ENCODE assay signal across 13 cellular contexts in the genomic region with DNA sequence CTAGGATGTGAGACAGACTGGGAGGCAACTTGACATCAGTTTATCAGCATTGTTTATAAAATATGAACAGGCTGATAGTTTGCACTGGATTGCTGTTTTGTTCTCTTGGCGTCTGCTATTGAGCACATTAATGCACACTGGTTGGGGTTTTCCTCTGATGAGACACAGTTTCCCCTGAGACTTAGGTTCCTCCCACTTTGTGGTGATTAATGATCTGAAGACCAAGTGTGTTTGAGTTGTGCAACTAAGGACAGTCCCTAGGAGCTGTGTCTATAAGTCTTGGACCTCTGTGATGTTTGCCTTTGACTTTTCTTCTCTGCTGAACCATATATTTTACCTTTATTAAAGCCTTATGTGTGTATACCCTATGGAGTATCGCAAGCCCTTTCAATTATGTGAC.
DNase-seq lines count a peak whose midpoint lies in the region; ATAC-seq and FAIRE-seq lines count a peak whose summit lies in the region.
"Had no signal": no experiment of that assay in that cellular context is flagged by ENCODE, and none has a peak within 500 bp of the region (broad histone marks: within the 10 kb centered on the region; RNA-seq: fewer than 3 reads in every experiment).

No MANE protein-coding gene starts in this region.

- ATAC-seq in GM21528 (IDR thresholded peaks at IDR 0.05; ENCODE audit: low FRiP score, unreplicated experiment) (peak; percentile 73), HG03196 (IDR thresholded peaks at IDR 0.05; ENCODE audit: unreplicated experiment) (peak; percentile 73)
- no peak for ATAC-seq in stimulated activated naive CD8-positive, alpha-beta T cell treated with anti-CD3 and anti-CD28 coated beads, Interleukin-15, amount 100 ng/mL, for 72 hours
- ATAC-seq: psoas muscle had no signal

- H3K4me1 Mint-ChIP-seq in stimulated activated naive CD8-positive, alpha-beta T cell treated with anti-CD3 and anti-CD28 coated beads, Interleukin-15, amount 100 ng/mL, for 72 hours, result no peaks in the 10 kb centered on the region
- H3K4me1 Mint-ChIP-seq: CD14-positive monocyte had no signal

- FAIRE-seq in GM18507 (lab: Jason Lieb, UNC), result peak; percentile 93

- DNase-seq in GM18507 (ENCODE audit: extremely low spot score, insufficient read length, low read depth) (no peak), epithelial cell of prostate (ENCODE audit: low read depth, low spot score) (peak; percentile 33), NCI-H1694 (lab: John Stamatoyannopoulos, UW) (no peak), GM03348 (ENCODE audit: low spot score) (no peak)
- no peak for DNase-seq in effector CD4-positive, alpha-beta T cell
- no peak for DNase-seq in stimulated activated naive CD8-positive, alpha-beta T cell treated with anti-CD3 and anti-CD28 coated beads, Interleukin-15, amount 100 ng/mL, for 72 hours
- DNase-seq: activated CD8-positive, alpha-beta memory T cell treated with anti-CD3 and anti-CD28 coated beads, Interleukin-2, amount 50 U/mL, for 48 hours; MM.1S; psoas muscle; stimulated activated CD8-positive, alpha-beta memory T cell treated with anti-CD3 and anti-CD28 coated beads, Interleukin-4, amount 100 ng/mL, for 48 hours had no signal

- no peaks in the 10 kb centered on the region for H3K9me3 Mint-ChIP-seq in stimulated activated naive CD8-positive, alpha-beta T cell treated with anti-CD3 and anti-CD28 coated beads, Interleukin-15, amount 100 ng/mL, for 72 hours
- H3K9me3 Mint-ChIP-seq: CD14-positive monocyte had no signal

- H3K4me3 Mint-ChIP-seq in stimulated activated naive CD8-positive, alpha-beta T cell treated with anti-CD3 and anti-CD28 coated beads, Interleukin-15, amount 100 ng/mL, for 72 hours, result no peak overlapping the region
- H3K4me3 Mint-ChIP-seq: CD14-positive monocyte had no signal

- H3K27me3 Mint-ChIP-seq in stimulated activated naive CD8-positive, alpha-beta T cell treated with anti-CD3 and anti-CD28 coated beads, Interleukin-15, amount 100 ng/mL, for 72 hours, result no peaks in the 10 kb centered on the region

- no peak overlapping the region for H3K27ac ChIP-seq in epithelial cell of prostate
- H3K27ac ChIP-seq: psoas muscle had no signal

- no peak overlapping the region for H3K27ac Mint-ChIP-seq in stimulated activated naive CD8-positive, alpha-beta T cell treated with anti-CD3 and anti-CD28 coated beads, Interleukin-15, amount 100 ng/mL, for 72 hours
- H3K27ac Mint-ChIP-seq: CD14-positive monocyte had no signal
